ENCODE assay signal across 8 cellular contexts in genomic region chr5:85049020-85049419, GRCh38.
A peak's percentile ranks its signal among the peaks of the same experiment; 100 is the strongest.
DNase-seq lines count a peak whose midpoint lies in the region; ATAC-seq and TF ChIP-seq lines count a peak whose summit lies in the region.

No MANE protein-coding gene starts in this region.

- H3K36me3 ChIP-seq in brain microvascular endothelial cell (replicated peaks) (no peaks in the 10 kb centered on the region), mucosa of descending colon (ENCODE audit: low read depth) (no peaks in the 10 kb centered on the region)

- H3K4me3 ChIP-seq in brain microvascular endothelial cell (ENCODE audit: low read depth, low read length), result no peak overlapping the region
- H3K4me3 ChIP-seq in mucosa of descending colon, result no peak overlapping the region

- in situ Hi-C loops in brain microvascular endothelial cell (cut with HindIII; ENCODE audit: low pct_ligation_motif_present, low sequenced_read_pairs), result no loop called here

- DNase-seq in ELF-1 (ENCODE audit: low read depth, low spot score) (peak; percentile 45), NCI-H1417 treated with DMSO at 0.1 percent for 48 hours (lab: John Stamatoyannopoulos, UW) (peak; percentile 0), brain microvascular endothelial cell (peak; percentile 55), mucosa of descending colon (peak in 1 of 3 donors; percentile 2), kidney tubule cell (ENCODE audit: low spot score) (no peak), HK-2 (ENCODE audit: unreplicated experiment) (no peak)

- peak; percentile 60 for TF ChIP-seq CTCF in brain microvascular endothelial cell (IDR thresholded peaks at IDR 0.05; ENCODE audit: low read depth, low read length, missing control alignments)
- TF ChIP-seq CTCF in mucosa of descending colon (IDR thresholded peaks at IDR 0.05), result no peak

- no peak overlapping the region for H3K27ac ChIP-seq in brain microvascular endothelial cell

- H3K27me3 ChIP-seq in brain microvascular endothelial cell (replicated peaks), result no peaks in the 10 kb centered on the region

- H3K9me3 ChIP-seq in mucosa of descending colon, result no peaks in the 10 kb centered on the region

- peak; percentile 72 for ATAC-seq in mucosa of descending colon
- no peak for ATAC-seq in GM18511 (IDR thresholded peaks at IDR 0.05; ENCODE audit: unreplicated experiment)
- no peak for ATAC-seq in GM18517 (IDR thresholded peaks at IDR 0.05; ENCODE audit: unreplicated experiment)

- intact Hi-C loops in mucosa of descending colon (cut with DNase I, micrococcal nuclease), result no loop called here

- no peaks in the 10 kb centered on the region for H3K4me1 ChIP-seq in mucosa of descending colon (ENCODE audit: low read depth)

Comparison
In these comparisons a context has a peak if more than half of its experiments do, and no peak if none do; other contexts are left out.
1. DNase-seq: peak in ELF-1 (single experiment), NCI-H1417 treated with DMSO at 0.1 percent for 48 hours (single experiment) and brain microvascular endothelial cell (single experiment); none in kidney tubule cell (single experiment) and HK-2 (single experiment).